ENCODE assay signal across 8 cellular contexts in genomic region chr1:23169727-23170335, GRCh38. TPM values are rescaled to one million over a fixed set of nuclear protein-coding genes. Genes with fewer than 3 reads are reported as not detected.
DNase-seq lines count a peak whose midpoint lies in the region; ATAC-seq and TF ChIP-seq lines count a peak whose summit lies in the region.

No MANE protein-coding gene starts in this region.

- CTCF ChIA-PET in CD8-positive, alpha-beta memory T cell (lab: Charles Lee): interaction anchor here (1.4 to 12.3 kb wide), 2 partner anchors 14 to 72 kb away, joined by 5 to 65 read pairs; no protein-coding TSS in a partner anchor
- CTCF ChIA-PET in activated B cell treated with CpG ODN at 0.5 μM for 24 hours (lab: Charles Lee): interaction anchor here (1.0 to 3.0 kb wide), 2 partner anchors 14 to 70 kb away, joined by 3 to 15 read pairs; no protein-coding TSS in a partner anchor

- peaks cover 17% of the 10 kb centered on the region for H3K4me1 ChIP-seq in CD8-positive, alpha-beta memory T cell (ENCODE audit: insufficient read depth, low read length)

- TF ChIP-seq CTCF in activated B cell treated with CpG ODN at 0.5 μM for 24 hours (IDR thresholded peaks at IDR 0.05): no peak

- H3K9me3 Mint-ChIP-seq in CD8-positive, alpha-beta memory T cell: no peaks in the 10 kb centered on the region
- H3K9me3 Mint-ChIP-seq in activated B cell treated with CpG ODN at 0.5 μM for 24 hours: peaks cover 2% of the 10 kb centered on the region

- no peaks in the 10 kb centered on the region for H3K27me3 ChIP-seq in CD8-positive, alpha-beta memory T cell (ENCODE audit: insufficient read depth, low read length, poor library complexity, severe bottlenecking)

- peaks cover 0 to 1% of the 10 kb centered on the region in 2 donors for H3K27me3 Mint-ChIP-seq in CD8-positive, alpha-beta memory T cell
- H3K27me3 Mint-ChIP-seq in activated B cell treated with CpG ODN at 0.5 μM for 24 hours: no peaks in the 10 kb centered on the region

- no peaks in the 10 kb centered on the region for H3K9me3 ChIP-seq in CD8-positive, alpha-beta memory T cell (ENCODE audit: low read length)

- intact Hi-C loops in activated B cell treated with CpG ODN at 0.5 μM for 24 hours (cut with micrococcal nuclease) (loop anchor here (2.0 to 5.0 kb wide), 3 partner anchors 55 to 1388 kb away; partner anchors contain the start of genes KDM1A and USP48), posterior vena cava (cut with DNase I) (no loop called here)

- POLR2A ChIA-PET in CD8-positive, alpha-beta memory T cell (lab: Charles Lee): interaction anchor here (0.6 to 1.7 kb wide), 4 partner anchors 46 to 69 kb away, joined by 3 to 7 read pairs (median 4); no protein-coding TSS in a partner anchor
- POLR2A ChIA-PET in activated B cell treated with CpG ODN at 0.5 μM for 24 hours (lab: Charles Lee): interaction anchor here (0.6 to 3.7 kb wide), 5 partner anchors 8 to 70 kb away, joined by 3 to 25 read pairs (median 5); no protein-coding TSS in a partner anchor

- peak overlapping the region; percentile 93 to 98 (median 96) for H3K4me3 Mint-ChIP-seq in CD8-positive, alpha-beta memory T cell
- peak overlapping the region; percentile 95 for H3K4me3 Mint-ChIP-seq in activated B cell treated with CpG ODN at 0.5 μM for 24 hours

- peak overlapping the region; percentile 79 for H3K27ac ChIP-seq in CD8-positive, alpha-beta memory T cell (ENCODE audit: low read depth, low read length)

- no peak for DNase-seq in CD8-positive, alpha-beta memory T cell
- DNase-seq in HT-29 (ENCODE audit: low spot score): peak; percentile 76
- no peak for DNase-seq in activated B cell treated with CpG ODN at 0.5 μM for 24 hours
- peak; percentile 87 for DNase-seq in fibroblast of the conjunctiva (ENCODE audit: low read depth)
- DNase-seq in posterior vena cava (ENCODE audit: low spot score): peak; percentile 89
- no peak for DNase-seq in SHP77 treated with DMSO at 0.1 percent for 48 hours (lab: John Stamatoyannopoulos, UW)

- no peaks in the 10 kb centered on the region for H3K36me3 ChIP-seq in CD8-positive, alpha-beta memory T cell (ENCODE audit: insufficient read depth, low read length)

- H3K4me3 ChIP-seq in CD8-positive, alpha-beta memory T cell (ENCODE audit: low read length): no peak overlapping the region

- peak; percentile 69 for ATAC-seq in activated B cell treated with CpG ODN at 0.5 μM for 24 hours (ENCODE audit: low read depth)
- ATAC-seq in HG03460 (IDR thresholded peaks at IDR 0.05; ENCODE audit: unreplicated experiment): no peak
- ATAC-seq in HG03378 (IDR thresholded peaks at IDR 0.05; ENCODE audit: unreplicated experiment): no peak

- H3K36me3 Mint-ChIP-seq in CD8-positive, alpha-beta memory T cell: peaks cover 0 to 4% (median 0%) of the 10 kb centered on the region in 3 donors
- peaks cover 2% of the 10 kb centered on the region for H3K36me3 Mint-ChIP-seq in activated B cell treated with CpG ODN at 0.5 μM for 24 hours (ENCODE audit: low read depth)

- H3K27ac Mint-ChIP-seq in CD8-positive, alpha-beta memory T cell: peak overlapping the region in 7 of 8 donors; percentile 11 to 90 (median 67)
- peak overlapping the region; percentile 78 for H3K27ac Mint-ChIP-seq in activated B cell treated with CpG ODN at 0.5 μM for 24 hours

- H3K4me1 Mint-ChIP-seq in CD8-positive, alpha-beta memory T cell: peaks cover 32 to 36% (median 34%) of the 10 kb centered on the region in 3 donors
- H3K4me1 Mint-ChIP-seq in activated B cell treated with CpG ODN at 0.5 μM for 24 hours: peaks cover 29% of the 10 kb centered on the region

RNA-seq across cellular contexts. Expression of gene LUZP1, which starts 1.2 kb away (rescaled TPM):
- total RNA-seq in CD8-positive, alpha-beta memory T cell: 10 to 100 TPM; 19.5 to 19.6 TPM
- polyA plus RNA-seq in CD8-positive, alpha-beta memory T cell: 32.8 TPM
- total RNA-seq in HT-29 (2014; rRNA removed; shearing (Covaris generic)): 14.4 and 16.4 TPM in 2 replicates
- total RNA-seq in activated B cell treated with CpG ODN at 0.5 μM for 24 hours (10.8 and 13.0 TPM in 2 replicates), posterior vena cava (10 to 100 TPM; 31.9 to 35.4 TPM)

RNA-seq across cellular contexts. Expression of gene HTR1D, which starts 47.5 kb away (rescaled TPM):
- not detected for total RNA-seq in CD8-positive, alpha-beta memory T cell
- polyA plus RNA-seq in CD8-positive, alpha-beta memory T cell: not detected
- total RNA-seq in HT-29 (2014; rRNA removed; shearing (Covaris generic)): 0.83 and 1.0 TPM in 2 replicates
- total RNA-seq in activated B cell treated with CpG ODN at 0.5 μM for 24 hours: not detected in 2 replicates
- total RNA-seq in posterior vena cava: not detected

Comparison
In these comparisons a context has a peak if more than half of its experiments do, and no peak if none do; other contexts are left out.
1. DNase-seq: peak in HT-29 (single experiment), fibroblast of the conjunctiva (single experiment) and posterior vena cava (single experiment); none in CD8-positive, alpha-beta memory T cell (0 of 5), activated B cell treated with CpG ODN at 0.5 μM for 24 hours (single experiment) and SHP77 treated with DMSO at 0.1 percent for 48 hours (single experiment).